In the genomic region with DNA sequence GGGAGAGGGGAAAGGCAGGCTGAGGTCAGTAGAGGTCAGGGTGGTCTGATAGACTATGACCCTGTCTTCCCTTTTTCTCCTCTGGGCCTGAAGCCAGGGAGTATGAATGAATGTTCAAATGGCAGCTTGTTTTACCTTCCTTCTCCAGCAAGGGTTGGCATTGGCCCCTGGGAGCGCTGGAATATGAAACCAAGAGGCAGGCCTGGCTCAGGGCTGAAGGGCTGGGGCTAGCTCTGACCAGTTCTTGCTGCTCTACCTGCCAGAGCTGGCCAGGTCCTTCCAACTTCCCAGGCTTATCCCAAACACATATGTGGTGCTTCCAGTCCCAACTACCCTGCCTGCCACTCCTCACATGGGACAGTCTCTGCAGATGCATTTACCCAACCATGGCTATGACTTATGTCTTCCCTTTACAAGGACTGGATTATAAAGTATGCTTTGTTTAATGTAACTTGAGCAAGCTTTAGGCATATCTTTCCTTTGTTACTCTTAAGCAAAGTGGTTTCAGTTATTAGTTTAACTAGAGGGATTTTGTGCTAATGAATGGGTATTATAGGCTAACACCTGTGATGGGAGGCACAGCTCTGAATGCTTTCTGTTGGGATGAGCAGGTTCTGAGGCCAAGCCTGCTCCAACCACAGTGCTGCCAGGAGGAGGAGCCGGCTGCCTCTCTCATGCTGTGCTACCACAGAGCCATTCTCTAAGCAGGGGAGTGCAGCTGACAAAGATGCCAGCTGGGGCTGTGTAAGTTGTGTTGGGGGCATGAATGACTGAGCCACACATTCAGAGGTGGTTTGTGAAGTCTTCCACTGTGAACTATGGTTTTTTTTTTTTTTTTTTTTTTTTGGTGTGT, we compare ENCODE assay signal across 10 cellular contexts. TPM values are rescaled to one million over a fixed set of nuclear protein-coding genes. Genes with fewer than 3 reads are reported as not detected.
A peak's percentile ranks its signal among the peaks of the same experiment; 100 is the strongest.
DNase-seq lines count a peak whose midpoint lies in the region; ATAC-seq and TF ChIP-seq lines count a peak whose summit lies in the region.
"Had no signal": no experiment of that assay in that cellular context is flagged by ENCODE, and none has a peak within 500 bp of the region (broad histone marks: within the 10 kb centered on the region; RNA-seq: fewer than 3 reads in every experiment).

No MANE protein-coding gene starts in this region.

- H3K27me3 ChIP-seq in SJCRH30 (no peaks in the 10 kb centered on the region), stomach (peaks cover 0 to 2% (median 0%) of the 10 kb centered on the region in 3 donors), esophagus muscularis mucosa (peaks cover 0 to 5% (median 0%) of the 10 kb centered on the region in 4 donors)

- no peak overlapping the region for H3K27ac ChIP-seq in SJCRH30
- no peak overlapping the region for H3K27ac ChIP-seq in stomach
- no peak overlapping the region for H3K27ac ChIP-seq in esophagus muscularis mucosa (replicated peaks in 1 of 4)

- no peak overlapping the region for H3K4me3 ChIP-seq in SJCRH30
- no peak overlapping the region for H3K4me3 ChIP-seq in stomach
- no peak overlapping the region for H3K4me3 ChIP-seq in esophagus muscularis mucosa

- no peaks in the 10 kb centered on the region for H3K9me3 ChIP-seq in SJCRH30 (replicated peaks)
- no peaks in the 10 kb centered on the region for H3K9me3 ChIP-seq in stomach
- H3K9me3 ChIP-seq in esophagus muscularis mucosa, result no peaks in the 10 kb centered on the region

- ATAC-seq in HG03159 (IDR thresholded peaks at IDR 0.05; ENCODE audit: unreplicated experiment), result no peak

- DNase-seq in activated effector memory CD4-positive, alpha-beta T cell treated with anti-CD3 and anti-CD28 coated beads, Interleukin-2, amount 50 U/mL, for 16 hours, result peak; percentile 60
- DNase-seq in activated effector memory CD4-positive, alpha-beta T cell treated with Interleukin-2 at 50 U/mL for 16 hours, result no peak
- peak; percentile 39 to 53 for DNase-seq in SJCRH30
- DNase-seq in globus pallidus (ENCODE audit: low spot score), result peak; percentile 91
- peak; percentile 78 for DNase-seq in stomach
- DNase-seq in esophagus muscularis mucosa (ENCODE audit: extremely low spot score), result no peak
- DNase-seq in GM19238 (ENCODE audit: insufficient read length, low spot score), result no peak

- TF ChIP-seq EP300 in stomach (IDR thresholded peaks at IDR 0.05) (no peak), esophagus muscularis mucosa (IDR thresholded peaks at IDR 0.05) (no peak)

- H3K4me1 ChIP-seq in SJCRH30, result no peaks in the 10 kb centered on the region
- peaks cover 0 to 6% (median 4%) of the 10 kb centered on the region in 4 donors for H3K4me1 ChIP-seq in stomach
- no peaks in the 10 kb centered on the region for H3K4me1 ChIP-seq in esophagus muscularis mucosa

- 33 to 70% (median 52%) methylated on average over 1 to 2 of the region's 2 CpGs for WGBS in stomach, 5 donors
- 73% methylated on average over 2 of the region's 2 CpGs for WGBS in esophagus muscularis mucosa

- TF ChIP-seq CTCF in stomach (IDR thresholded peaks at IDR 0.05) (no peak), esophagus muscularis mucosa (IDR thresholded peaks at IDR 0.05) (no peak)

- intact Hi-C loops in stomach (cut with DNase I; ENCODE audit: low total_unique reads), result no loop called here
- intact Hi-C loops in esophagus muscularis mucosa (cut with DNase I), result loop anchor here (10.0 kb wide), 1 partner anchor 61 kb away; a partner anchor contains a TSS

- H3K36me3 ChIP-seq in SJCRH30, result no peaks in the 10 kb centered on the region
- peaks cover 10 to 39% (median 19%) of the 10 kb centered on the region in 4 donors for H3K36me3 ChIP-seq in stomach
- peaks cover 8 to 26% (median 18%) of the 10 kb centered on the region in 4 donors for H3K36me3 ChIP-seq in esophagus muscularis mucosa

- TF ChIP-seq POLR2A in stomach (IDR thresholded peaks at IDR 0.05) (no peak), esophagus muscularis mucosa (IDR thresholded peaks at IDR 0.05; ENCODE audit: low read depth) (no peak)

RNA-seq across cellular contexts. Expression of a gene that starts 6.1 kb away (rescaled TPM):
- not detected in 2 replicates for total RNA-seq in SJCRH30 (2014; rRNA removed; shearing (Covaris generic))
- total RNA-seq in stomach (10 to 100 TPM in 2 of 5 donors, under 1 TPM in 1, not detected in 2; 0.92 to 56.7 (median 34.5) TPM), esophagus muscularis mucosa (under 1 TPM in 1 of 4 donors, not detected in 3; 0.39 TPM)
- 1 to 10 TPM in 2 of 3 donors, under 1 TPM in 1; 0.46 to 1.9 (median 1.3) TPM for polyA plus RNA-seq in stomach
- total RNA-seq: HT1080 had no signal

RNA-seq across cellular contexts. Expression of a gene that starts 16.0 kb away (rescaled TPM):
- total RNA-seq in SJCRH30 (2014; rRNA removed; shearing (Covaris generic)), result 7.7 and 8.3 TPM in 2 replicates
- total RNA-seq in stomach (10 to 100 TPM in 1 of 5 donors, 1 to 10 TPM in 3, under 1 TPM in 1; 0.58 to 19.3 (median 8.5) TPM), esophagus muscularis mucosa (1 to 10 TPM; 5.5 to 9.6 (median 8.3) TPM)
- polyA plus RNA-seq in stomach, result 1 to 10 TPM; 1.5 to 3.8 (median 2.1) TPM

RNA-seq across cellular contexts. Expression of a gene that starts 23.7 kb away (rescaled TPM):
- total RNA-seq in SJCRH30 (2014; rRNA removed; shearing (Covaris generic)), result 25.4 and 26.5 TPM in 2 replicates
- total RNA-seq in stomach, result 10 to 100 TPM; 18.5 to 47.3 (median 36.2) TPM
- polyA plus RNA-seq in stomach, result 10 to 100 TPM; 15.5 to 28.4 (median 27.4) TPM
- 10 to 100 TPM; 26.7 to 42.8 (median 36.9) TPM for total RNA-seq in esophagus muscularis mucosa

RNA-seq across cellular contexts. Expression of a gene that starts 59.7 kb away (rescaled TPM):
- 0.02 and 0.08 TPM in 2 replicates for total RNA-seq in SJCRH30 (2014; rRNA removed; shearing (Covaris generic))
- total RNA-seq in stomach (10 to 100 TPM in 2 of 5 donors, 1 to 10 TPM in 2, not detected in 1; 6.8 to 91.8 (median 13.2) TPM), esophagus muscularis mucosa (under 1 TPM; 0.06 to 0.83 (median 0.15) TPM)
- 1 to 10 TPM; 2.4 to 5.7 (median 5.2) TPM for polyA plus RNA-seq in stomach
- total RNA-seq: HT1080, mononuclear cell had no signal

Comparison
In these comparisons a context has a peak if more than half of its experiments do, and no peak if none do; other contexts are left out.
1. DNase-seq: peak in activated effector memory CD4-positive, alpha-beta T cell treated with anti-CD3 and anti-CD28 coated beads, Interleukin-2, amount 50 U/mL, for 16 hours (single experiment), SJCRH30 (2 of 2), globus pallidus (single experiment) and stomach (single experiment); none in activated effector memory CD4-positive, alpha-beta T cell treated with Interleukin-2 at 50 U/mL for 16 hours (single experiment), esophagus muscularis mucosa (single experiment) and GM19238 (single experiment).